Comparison of ENCODE assay signal across 15 cellular contexts in the genomic region with DNA sequence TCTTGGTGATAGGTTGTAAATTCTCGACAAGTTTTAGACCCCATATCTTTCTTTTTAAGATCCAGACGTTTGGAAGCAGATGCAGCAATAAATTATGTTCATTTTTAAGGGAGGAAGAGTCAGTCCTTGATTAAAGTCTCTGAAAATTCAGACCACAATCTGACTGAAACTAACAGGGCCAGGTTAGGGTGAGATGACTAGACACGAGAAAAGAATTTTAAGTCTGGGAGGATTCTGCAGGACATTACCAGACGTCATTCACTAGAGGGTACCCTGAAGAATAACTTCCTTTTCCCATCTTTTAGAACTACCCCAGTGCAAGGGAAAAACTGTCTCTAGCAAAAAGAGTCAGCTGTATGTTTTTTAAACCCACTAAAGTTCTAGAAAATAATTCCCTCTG. TPM values are rescaled to one million over a fixed set of nuclear protein-coding genes. Genes with fewer than 3 reads are reported as not detected.
DNase-seq lines count a peak whose midpoint lies in the region; ATAC-seq, FAIRE-seq and TF ChIP-seq lines count a peak whose summit lies in the region.
"Had no signal": no experiment of that assay in that cellular context is flagged by ENCODE, and none has a peak within 500 bp of the region (broad histone marks: within the 10 kb centered on the region; RNA-seq: fewer than 3 reads in every experiment).

No MANE protein-coding gene starts in this region.

- H3K9ac ChIP-seq in kidney (ENCODE audit: low read length in 2 of 2): no peak overlapping the region
- H3K9ac ChIP-seq: GM23248 had no signal

- no peak for DNase-seq in CD8-positive, alpha-beta memory T cell
- DNase-seq in activated naive CD4-positive, alpha-beta T cell treated with anti-CD3 and anti-CD28 coated beads, Interleukin-2, amount 50 U/mL, for 72 hours (ENCODE audit: low spot score in 2 of 2): no peak
- DNase-seq in nephron progenitor cell (no peak), kidney (no peak), frontal cortex (ENCODE audit: low spot score in 2 of 2) (no peak)
- DNase-seq: glutamatergic neuron; GM23248; MM.1S; NCI-H2171 treated with DMSO at 0.1 percent for 48 hours; stimulated activated CD4-positive, alpha-beta T cell treated with anti-CD3 and anti-CD28 coated beads, Interleukin-2, amount 100 ng/mL, for 48 hours; WERI-Rb-1 had no signal

- FAIRE-seq in kidney (lab: Jason Lieb, UNC) (no peak), frontal cortex (lab: Jason Lieb, UNC) (no peak)

- intact Hi-C loops in kidney (cut with DNase I): no loop called here

- ATAC-seq in HG02610 (IDR thresholded peaks at IDR 0.05; ENCODE audit: unreplicated experiment) (peak; percentile 74), GM21528 (IDR thresholded peaks at IDR 0.05; ENCODE audit: low FRiP score, unreplicated experiment) (no peak)
- peak; percentile 61 to 73 for ATAC-seq in activated naive CD4-positive, alpha-beta T cell treated with anti-CD3 and anti-CD28 coated beads, Interleukin-2, amount 50 U/mL, for 72 hours

- H3K4me3 ChIP-seq in CD8-positive, alpha-beta memory T cell (ENCODE audit: low read length): no peak overlapping the region
- no peak overlapping the region for H3K4me3 ChIP-seq in kidney (ENCODE audit: low read length in 2 of 2)
- H3K4me3 ChIP-seq: GM23248, SJSA1 had no signal

- no peak overlapping the region for H3K27ac ChIP-seq in CD8-positive, alpha-beta memory T cell (ENCODE audit: low read depth, low read length)
- H3K27ac ChIP-seq in kidney (ENCODE audit: low read depth in 2 of 2, low read length in 2 of 2): no peak overlapping the region
- H3K27ac ChIP-seq: epithelial cell of prostate, GM23248, SJSA1, WERI-Rb-1 had no signal

- peaks cover 4 to 97% (median 22%) of the 10 kb centered on the region in 3 donors for H3K36me3 Mint-ChIP-seq in CD8-positive, alpha-beta memory T cell
- H3K36me3 Mint-ChIP-seq in activated naive CD4-positive, alpha-beta T cell treated with anti-CD3 and anti-CD28 coated beads, Interleukin-2, amount 50 U/mL, for 72 hours: peaks cover 21 to 42% of the 10 kb centered on the region in 2 donors
- peaks cover 9% of the 10 kb centered on the region for H3K36me3 Mint-ChIP-seq in nephron progenitor cell (ENCODE audit: low read depth)

- peaks cover 80% of the 10 kb centered on the region for H3K4me1 ChIP-seq in CD8-positive, alpha-beta memory T cell (ENCODE audit: insufficient read depth, low read length)
- no peaks in the 10 kb centered on the region for H3K4me1 ChIP-seq in kidney (ENCODE audit: control insufficient read depth in 1 of 2, insufficient read depth in 1 of 2, low read depth in 1 of 2, low read length in 2 of 2)

- H3K4me1 Mint-ChIP-seq in CD8-positive, alpha-beta memory T cell: peaks cover 78 to 99% (median 97%) of the 10 kb centered on the region in 3 donors
- H3K4me1 Mint-ChIP-seq in nephron progenitor cell: peaks cover 39% of the 10 kb centered on the region

- H3K27me3 ChIP-seq in CD8-positive, alpha-beta memory T cell (ENCODE audit: insufficient read depth, low read length, poor library complexity, severe bottlenecking): no peaks in the 10 kb centered on the region
- H3K27me3 ChIP-seq: SJSA1 had no signal

- CTCF ChIA-PET in CD8-positive, alpha-beta memory T cell (lab: Charles Lee): interaction anchor here (1.0 to 15.4 kb wide), 5 partner anchors 9 to 119 kb away, joined by 3 to 167 read pairs (median 13); a partner anchor contains a TSS

- peaks cover 0 to 1% of the 10 kb centered on the region in 2 donors for H3K27me3 Mint-ChIP-seq in CD8-positive, alpha-beta memory T cell
- H3K27me3 Mint-ChIP-seq in nephron progenitor cell (ENCODE audit: low read depth, poor library complexity): no peaks in the 10 kb centered on the region

- no peaks in the 10 kb centered on the region for H3K9me3 ChIP-seq in CD8-positive, alpha-beta memory T cell (ENCODE audit: low read length)
- no peaks in the 10 kb centered on the region for H3K9me3 ChIP-seq in kidney (ENCODE audit: control insufficient read depth in 1 of 2, low read length in 2 of 2)
- H3K9me3 ChIP-seq: SJSA1 had no signal

- no peak for TF ChIP-seq CTCF in nephron progenitor cell (IDR thresholded peaks at IDR 0.05)
- no peak for TF ChIP-seq CTCF in kidney (IDR thresholded peaks at IDR 0.05; ENCODE audit: borderline replicate concordance, extremely low read depth, insufficient read depth)

- no peaks in the 10 kb centered on the region for H3K9me3 Mint-ChIP-seq in CD8-positive, alpha-beta memory T cell
- H3K9me3 Mint-ChIP-seq in activated naive CD4-positive, alpha-beta T cell treated with anti-CD3 and anti-CD28 coated beads, Interleukin-2, amount 50 U/mL, for 72 hours: no peaks in the 10 kb centered on the region
- no peaks in the 10 kb centered on the region for H3K9me3 Mint-ChIP-seq in nephron progenitor cell

- POLR2A ChIA-PET in CD8-positive, alpha-beta memory T cell (lab: Charles Lee): interaction anchor here (1.1 to 1.2 kb wide), 2 partner anchors 13 to 15 kb away, joined by 4 to 5 read pairs; no protein-coding TSS in a partner anchor

- peaks cover 87% of the 10 kb centered on the region for H3K36me3 ChIP-seq in CD8-positive, alpha-beta memory T cell (ENCODE audit: insufficient read depth, low read length)
- peaks cover 4% of the 10 kb centered on the region in 2 donors for H3K36me3 ChIP-seq in kidney (ENCODE audit: control insufficient read depth in 1 of 2, insufficient read depth in 2 of 2, low read length in 2 of 2)
- H3K36me3 ChIP-seq: WERI-Rb-1 had no signal

- peak overlapping the region in 6 of 7 donors; percentile 7 to 57 (median 34) for H3K4me3 Mint-ChIP-seq in CD8-positive, alpha-beta memory T cell
- no peak overlapping the region for H3K4me3 Mint-ChIP-seq in nephron progenitor cell

- H3K27ac Mint-ChIP-seq in CD8-positive, alpha-beta memory T cell: peak overlapping the region; percentile 88 to 98 (median 92)
- H3K27ac Mint-ChIP-seq in activated naive CD4-positive, alpha-beta T cell treated with anti-CD3 and anti-CD28 coated beads, Interleukin-2, amount 50 U/mL, for 72 hours: peak overlapping the region; percentile 11 to 73
- H3K27ac Mint-ChIP-seq in nephron progenitor cell: peak overlapping the region; percentile 15

RNA-seq across cellular contexts. Expression of a gene that starts 16.1 kb away (rescaled TPM):
- 100 to 1,000 TPM; 317 to 326 TPM for total RNA-seq in CD8-positive, alpha-beta memory T cell
- polyA plus RNA-seq in CD8-positive, alpha-beta memory T cell: 200 TPM
- 100 to 1,000 TPM; 138 to 262 TPM for total RNA-seq in activated naive CD4-positive, alpha-beta T cell treated with anti-CD3 and anti-CD28 coated beads, Interleukin-2, amount 50 U/mL, for 72 hours
- total RNA-seq in kidney: 55.0 TPM
- 11.7 TPM for polyA plus RNA-seq in kidney (ENCODE audit: insufficient read depth, low read depth, low replicate concordance)
- total RNA-seq in frontal cortex: 1.2 TPM

Comparison
In these comparisons a context has a peak if more than half of its experiments do, and no peak if none do; other contexts are left out.
1. H3K27ac Mint-ChIP-seq: peak in every context shown above with its lines; median percentile 92 in CD8-positive, alpha-beta memory T cell; 42 in activated naive CD4-positive, alpha-beta T cell treated with anti-CD3 and anti-CD28 coated beads, Interleukin-2, amount 50 U/mL, for 72 hours; 15 in nephron progenitor cell.
2. RNA of a gene that starts 16.1 kb away (total RNA-seq): 317 to 326 TPM in CD8-positive, alpha-beta memory T cell, 138 to 262 TPM in activated naive CD4-positive, alpha-beta T cell treated with anti-CD3 and anti-CD28 coated beads, Interleukin-2, amount 50 U/mL, for 72 hours and 55.0 TPM in kidney (single experiment); 1.2 TPM in frontal cortex (single experiment); every median in the first group is over 10 times any median in the second.